ENCODE assay signal across 24 cellular contexts in the genomic region with DNA sequence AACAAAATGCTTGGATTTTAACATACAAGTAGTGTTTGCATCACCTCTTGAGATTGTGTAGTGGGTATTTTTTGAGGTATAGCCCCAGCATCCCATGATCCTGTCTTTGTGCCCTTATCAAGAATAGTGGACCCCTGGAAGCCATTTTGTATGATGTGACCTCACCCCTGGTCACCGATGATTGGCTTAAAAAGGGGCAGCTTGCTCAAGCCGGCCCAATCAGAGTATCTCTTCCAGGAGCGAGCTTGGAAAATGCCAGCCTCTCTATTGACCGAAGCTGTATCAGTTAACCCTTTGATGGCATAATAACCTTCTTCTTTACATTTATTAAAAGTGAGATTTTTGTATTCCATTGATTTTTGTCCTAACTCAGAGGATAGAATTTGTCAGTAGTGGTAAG. TPM values are rescaled to one million over a fixed set of nuclear protein-coding genes. Genes with fewer than 3 reads are reported as not detected.
DNase-seq lines count a peak whose midpoint lies in the region; TF ChIP-seq lines count a peak whose summit lies in the region.
"Had no signal": no experiment of that assay in that cellular context is flagged by ENCODE, and none has a peak within 500 bp of the region (broad histone marks: within the 10 kb centered on the region; RNA-seq: fewer than 3 reads in every experiment).

No MANE protein-coding gene starts in this region.

- TF ChIP-seq POLR2A in vagina (IDR thresholded peaks at IDR 0.05), result no peak

- intact Hi-C loops in vagina (cut with DNase I), result no loop called here

- H3K9me3 Mint-ChIP-seq in endothelial cell (ENCODE audit: unreplicated experiment) (no peaks in the 10 kb centered on the region), nephron (no peaks in the 10 kb centered on the region)
- H3K9me3 Mint-ChIP-seq: CD4-positive, alpha-beta T cell had no signal

- H3K27me3 Mint-ChIP-seq in endothelial cell (ENCODE audit: unreplicated experiment), result peaks cover 1% of the 10 kb centered on the region
- H3K27me3 Mint-ChIP-seq in nephron (ENCODE audit: low read depth), result peaks cover 6% of the 10 kb centered on the region

- H3K4me3 ChIP-seq in vagina, result no peak overlapping the region
- H3K4me3 ChIP-seq: BLaER1, PC-9 had no signal

- H3K4me1 Mint-ChIP-seq in endothelial cell (ENCODE audit: unreplicated experiment) (peaks cover 17% of the 10 kb centered on the region), nephron (peaks cover 27% of the 10 kb centered on the region)

- H3K36me3 Mint-ChIP-seq in endothelial cell (ENCODE audit: low read depth, unreplicated experiment), result no peaks in the 10 kb centered on the region
- H3K36me3 Mint-ChIP-seq in nephron (ENCODE audit: low read depth), result no peaks in the 10 kb centered on the region

- H3K36me3 ChIP-seq in vagina, result no peaks in the 10 kb centered on the region
- H3K36me3 ChIP-seq: BLaER1 had no signal

- DNase-seq in LHCN-M2 (ENCODE audit: low read depth) (peak; percentile 14), endothelial cell (ENCODE audit: low spot score) (no peak), vagina (ENCODE audit: extremely low spot score in 2 of 2) (no peak), NCI-H1436 treated with DMSO at 0.1 percent for 48 hours (lab: John Stamatoyannopoulos, UW) (no peak), activated T-cell treated with anti-CD3 and anti-CD28 coated beads for 4 hours (no peak)
- DNase-seq in activated CD8-positive, alpha-beta memory T cell treated with anti-CD3 and anti-CD28 coated beads, Interleukin-2, amount 50 U/mL, for 48 hours, result no peak
- DNase-seq: CD4-positive, alpha-beta T cell; COR-L47; DMS79; H7; KBM-7; NCI-H1092 treated with DMSO at 0.1 percent for 48 hours; NCI-H146; NCI-H2029; NCI-H226; NCI-H510A treated with DMSO at 0.1 percent for 48 hours; NCI-H748 treated with DMSO at 0.1 percent for 48 hours; PC-9; RPMI8226; SHP77 had no signal

- peak overlapping the region; percentile 72 for H3K27ac ChIP-seq in vagina
- H3K27ac ChIP-seq: BLaER1, HL-60, PC-9 had no signal

- no peaks in the 10 kb centered on the region for H3K27me3 ChIP-seq in vagina
- H3K27me3 ChIP-seq: BLaER1 had no signal

- no peaks in the 10 kb centered on the region for H3K9me3 ChIP-seq in vagina
- H3K9me3 ChIP-seq: BLaER1 had no signal

- peak overlapping the region; percentile 84 for H3K27ac Mint-ChIP-seq in endothelial cell (ENCODE audit: unreplicated experiment)
- peak overlapping the region; percentile 59 to 95 (median 61) for H3K27ac Mint-ChIP-seq in nephron
- H3K27ac Mint-ChIP-seq: CD4-positive, alpha-beta T cell had no signal

- TF ChIP-seq CTCF in endothelial cell (IDR thresholded peaks at IDR 0.05; ENCODE audit: unreplicated experiment) (no peak), nephron (IDR thresholded peaks at IDR 0.05; ENCODE audit: unreplicated experiment in 3 of 3) (no peak), vagina (IDR thresholded peaks at IDR 0.05) (no peak)

- H3K4me3 Mint-ChIP-seq in endothelial cell (ENCODE audit: unreplicated experiment) (peak overlapping the region; percentile 4), nephron (peak overlapping the region in 1 of 3 experiments; percentile 6)
- H3K4me3 Mint-ChIP-seq: CD4-positive, alpha-beta T cell had no signal

- peaks cover 19% of the 10 kb centered on the region for H3K4me1 ChIP-seq in vagina
- H3K4me1 ChIP-seq: BLaER1 had no signal

RNA-seq across cellular contexts. Expression of gene FAM20A, which starts 55.5 kb away (rescaled TPM):
- total RNA-seq in LHCN-M2 (2014; rRNA removed) (not detected in 2 replicates), endothelial cell (ENCODE audit: unreplicated experiment) (0.44 TPM), vagina (16.2 TPM)
- polyA plus RNA-seq in LHCN-M2 (2012), result 0.05 TPM
- total RNA-seq: CD4-positive, alpha-beta T cell; HT-29; PC-9 had no signal

Comparison
In these comparisons a context has a peak if more than half of its experiments do, and no peak if none do; other contexts are left out.
1. RNA of gene FAM20A, which starts 55.5 kb away (total RNA-seq): 16.2 TPM in vagina (single experiment); 0.44 TPM in endothelial cell (single experiment) and not detected in LHCN-M2; every median in the first group is over 10 times any median in the second.